Comparison of ENCODE assay signal across 34 cellular contexts in the genomic region with DNA sequence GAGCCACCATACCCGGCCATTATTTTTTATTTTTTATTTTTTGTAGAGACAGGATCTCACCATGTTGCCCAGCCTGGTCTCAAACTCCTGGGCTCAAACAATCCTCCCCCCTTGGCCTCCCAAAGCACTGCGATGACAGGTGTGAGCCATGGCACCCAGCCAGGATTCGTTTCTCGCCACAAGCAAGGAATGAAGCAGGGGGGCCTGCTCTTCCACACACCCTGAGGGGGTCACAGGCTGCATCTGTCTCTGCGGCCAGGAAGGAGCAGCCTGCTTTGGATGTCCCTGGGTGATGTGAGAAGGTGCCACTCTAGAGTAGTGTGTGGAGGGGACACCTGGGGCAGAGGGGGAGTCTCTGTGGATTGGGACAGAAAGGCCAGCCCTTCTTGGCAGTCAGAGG. TPM values are rescaled to one million over a fixed set of nuclear protein-coding genes. Genes with fewer than 3 reads are reported as not detected.
A peak's percentile ranks its signal among the peaks of the same experiment; 100 is the strongest.
DNase-seq lines count a peak whose midpoint lies in the region; ATAC-seq and TF ChIP-seq lines count a peak whose summit lies in the region.
"Had no signal": no experiment of that assay in that cellular context is flagged by ENCODE, and none has a peak within 500 bp of the region (broad histone marks: within the 10 kb centered on the region; RNA-seq: fewer than 3 reads in every experiment).

No MANE protein-coding gene starts in this region.

- H3K79me2 ChIP-seq in neural progenitor cell (ENCODE audit: low read depth) = no peaks in the 10 kb centered on the region

- no peaks in the 10 kb centered on the region for H3K4me1 Mint-ChIP-seq in nephron
- H3K4me1 Mint-ChIP-seq in neural progenitor cell = peaks cover 6% of the 10 kb centered on the region

- in situ Hi-C loops in GM13977 (cut with MboI; ENCODE audit: low pct_unique_long_range_greater_than_20kb, low sequenced_read_pairs, unreplicated experiment) = no loop called here

- H3K27ac ChIP-seq in neural progenitor cell = no peak overlapping the region
- H3K27ac ChIP-seq: ascending aorta; BLaER1 treated with 17β-estradiol and CSF1 and Interleukin-3, amounts not matched to agents 10 nM and 100 nM; esophagus muscularis mucosa; foreskin keratinocyte; SJSA1; upper lobe of left lung had no signal

- H3F3A ChIP-seq in neural progenitor cell (ENCODE audit: low read depth) = peaks cover 5% of the 10 kb centered on the region

- no peak overlapping the region for H3K27ac Mint-ChIP-seq in nephron
- H3K27ac Mint-ChIP-seq in neural progenitor cell = no peak overlapping the region
- H3K27ac Mint-ChIP-seq: activated naive CD8-positive, alpha-beta T cell treated with anti-CD3 and anti-CD28 coated beads, Interleukin-2, amount 10 ng/mL, durations not matched to agents 7 days and 5 days; progenitor cell of endocrine pancreas; stimulated activated effector memory CD8-positive, alpha-beta T cell treated with anti-CD3 and anti-CD28 coated beads, Interleukin-12 subunit alpha, Interleukin-12 subunit beta, amount 100 ng/mL, for 72 hours had no signal

- H3K27me3 Mint-ChIP-seq in nephron (ENCODE audit: low read depth) (no peaks in the 10 kb centered on the region), neural progenitor cell (ENCODE audit: insufficient read depth, low read depth) (peaks cover 4% of the 10 kb centered on the region)
- H3K27me3 Mint-ChIP-seq: activated naive CD8-positive, alpha-beta T cell treated with anti-CD3 and anti-CD28 coated beads, Interleukin-2, amount 10 ng/mL, durations not matched to agents 7 days and 5 days; central memory CD8-positive, alpha-beta T cell; progenitor cell of endocrine pancreas had no signal

- H3K27me3 ChIP-seq in neural progenitor cell = no peaks in the 10 kb centered on the region
- H3K27me3 ChIP-seq: ascending aorta; BLaER1 treated with 17β-estradiol and CSF1 and Interleukin-3, amounts not matched to agents 10 nM and 100 nM; esophagus muscularis mucosa; foreskin keratinocyte; SJSA1; upper lobe of left lung had no signal

- no peaks in the 10 kb centered on the region for H3K4me1 ChIP-seq in neural progenitor cell
- H3K4me1 ChIP-seq: foreskin keratinocyte, HAP-1 had no signal

- H3K9me3 Mint-ChIP-seq in nephron (no peaks in the 10 kb centered on the region), neural progenitor cell (no peaks in the 10 kb centered on the region)
- H3K9me3 Mint-ChIP-seq: activated naive CD8-positive, alpha-beta T cell treated with anti-CD3 and anti-CD28 coated beads, Interleukin-2, amount 10 ng/mL, durations not matched to agents 7 days and 5 days; central memory CD8-positive, alpha-beta T cell; stimulated activated effector memory CD8-positive, alpha-beta T cell treated with anti-CD3 and anti-CD28 coated beads, Interleukin-12 subunit alpha, Interleukin-12 subunit beta, amount 100 ng/mL, for 72 hours had no signal

- DNase-seq in NCI-H82 (lab: John Stamatoyannopoulos, UW) = peak; percentile 58
- DNase-seq in NCI-H82 treated with DMSO at 0.1 percent for 48 hours (lab: John Stamatoyannopoulos, UW; ENCODE audit: unreplicated experiment) = no peak
- DNase-seq in NCI-H2029 treated with DMSO at 0.1 percent for 48 hours (lab: John Stamatoyannopoulos, UW) = peak; percentile 3
- peak; percentile 44 to 61 for DNase-seq in SHP77 (lab: John Stamatoyannopoulos, UW)
- DNase-seq in GM13977 (ENCODE audit: low spot score) = no peak
- DNase-seq in neural progenitor cell (ENCODE audit: low spot score) = no peak
- DNase-seq: ACHN; activated CD4-positive, CD25-positive, alpha-beta regulatory T cell treated with anti-CD3 and anti-CD28 coated beads, Interleukin-2, amount 50 U/mL, for 72 hours; activated effector memory CD4-positive, alpha-beta T cell treated with anti-CD3 and anti-CD28 coated beads, Interleukin-2, amount 50 U/mL, for 16 hours; activated naive CD8-positive, alpha-beta T cell treated with anti-CD3 and anti-CD28 coated beads, Interleukin-2, amount 10 ng/mL, durations not matched to agents 7 days and 5 days; dermis blood vessel endothelial cell; EL; foreskin keratinocyte; KG1; left colon; mammary epithelial cell; MM.1S; NCI-H146; NCI-H446; stimulated activated CD4-positive, alpha-beta T cell treated with anti-CD3 and anti-CD28 coated beads, Interleukin-4, amount 100 ng/mL, for 24 hours; upper lobe of left lung had no signal

- no peak overlapping the region for H3K4me3 ChIP-seq in neural progenitor cell
- H3K4me3 ChIP-seq: ascending aorta; BLaER1 treated with 17β-estradiol and CSF1 and Interleukin-3, amounts not matched to agents 10 nM and 100 nM; esophagus muscularis mucosa; GM12878; HAP-1; SJSA1; upper lobe of left lung had no signal

- ATAC-seq in HG03097 (IDR thresholded peaks at IDR 0.05; ENCODE audit: low FRiP score, unreplicated experiment) = no peak
- ATAC-seq: foreskin keratinocyte; GM12878; left colon; Panc1; sciatic nerve; stimulated activated effector memory CD8-positive, alpha-beta T cell treated with anti-CD3 and anti-CD28 coated beads, Interleukin-12 subunit alpha, Interleukin-12 subunit beta, amount 100 ng/mL, for 72 hours had no signal

- H3K4me3 Mint-ChIP-seq in nephron (peak overlapping the region in 2 of 3 experiments; percentile 9 to 12), neural progenitor cell (no peak overlapping the region)
- H3K4me3 Mint-ChIP-seq: activated naive CD8-positive, alpha-beta T cell treated with anti-CD3 and anti-CD28 coated beads, Interleukin-2, amount 10 ng/mL, durations not matched to agents 7 days and 5 days; central memory CD8-positive, alpha-beta T cell; stimulated activated effector memory CD8-positive, alpha-beta T cell treated with anti-CD3 and anti-CD28 coated beads, Interleukin-12 subunit alpha, Interleukin-12 subunit beta, amount 100 ng/mL, for 72 hours had no signal

- H3K9me3 ChIP-seq in neural progenitor cell (ENCODE audit: low read depth) = no peaks in the 10 kb centered on the region
- H3K9me3 ChIP-seq: ascending aorta; BLaER1 treated with 17β-estradiol and CSF1 and Interleukin-3, amounts not matched to agents 10 nM and 100 nM; esophagus muscularis mucosa; HAP-1; SJSA1; upper lobe of left lung had no signal

- H3K36me3 Mint-ChIP-seq in nephron (ENCODE audit: low read depth) = no peaks in the 10 kb centered on the region
- no peaks in the 10 kb centered on the region for H3K36me3 Mint-ChIP-seq in neural progenitor cell

- peaks cover 12% of the 10 kb centered on the region for H4K20me1 ChIP-seq in neural progenitor cell (ENCODE audit: low read depth)

- no peak overlapping the region for H2AFZ ChIP-seq in neural progenitor cell (replicated peaks)

- H3K4me2 ChIP-seq in neural progenitor cell = no peak overlapping the region

- TF ChIP-seq CTCF in nephron (IDR thresholded peaks at IDR 0.05; ENCODE audit: unreplicated experiment in 3 of 3) (no peak), GM13977 (IDR thresholded peaks at IDR 0.05; ENCODE audit: extremely low read depth, insufficient read depth, missing control alignments) (no peak), neural progenitor cell (IDR thresholded peaks at IDR 0.05) (no peak)

- H3K9ac ChIP-seq in neural progenitor cell = no peak overlapping the region
- H3K9ac ChIP-seq: BLaER1 treated with 17β-estradiol and CSF1 and Interleukin-3, amounts not matched to agents 10 nM and 100 nM had no signal

- no peaks in the 10 kb centered on the region for H3K36me3 ChIP-seq in neural progenitor cell

RNA-seq across cellular contexts. Expression of a gene that starts 28.7 kb away (rescaled TPM):
- 3.3 and 6.7 TPM in 2 replicates for total RNA-seq in neural progenitor cell (ENCODE audit: low replicate concordance)

RNA-seq across cellular contexts. Expression of a gene that starts 45.5 kb away (rescaled TPM):
- total RNA-seq in neural progenitor cell (ENCODE audit: low replicate concordance) = 1,381 and 2,318 TPM in 2 replicates

Comparison
In these comparisons a context has a peak if more than half of its experiments do, and no peak if none do; other contexts are left out.
1. DNase-seq: peak in NCI-H82 (single experiment), NCI-H2029 treated with DMSO at 0.1 percent for 48 hours (single experiment) and SHP77 (2 of 2); none in NCI-H82 treated with DMSO at 0.1 percent for 48 hours (single experiment), GM13977 (single experiment) and neural progenitor cell (single experiment).